Comparison of ENCODE assay signal across 8 cellular contexts in genomic region chr22:24156915-24157782, GRCh38. TPM values are rescaled to one million over a fixed set of nuclear protein-coding genes. Genes with fewer than 3 reads are reported as not detected.
DNase-seq lines count a peak whose midpoint lies in the region; ATAC-seq and TF ChIP-seq lines count a peak whose summit lies in the region.

No MANE protein-coding gene starts in this region.

- H3K27ac Mint-ChIP-seq in activated T-helper 2 cell treated with anti-CD3 and anti-CD28 coated beads, Interferon-gamma antibody, Interleukin-2, Interleukin-4, amounts not matched to agents 10 μg/mL and 5 μg/mL and 100 μg/mL, durations not matched to agents 14 hours and 24 hours and 36 hours: peak overlapping the region; percentile 86
- H3K27ac Mint-ChIP-seq in neural crest cell (ENCODE audit: unreplicated experiment): no peak overlapping the region

- H3K36me3 Mint-ChIP-seq in activated T-helper 2 cell treated with anti-CD3 and anti-CD28 coated beads, Interferon-gamma antibody, Interleukin-2, Interleukin-4, amounts not matched to agents 10 μg/mL and 5 μg/mL and 100 μg/mL, durations not matched to agents 14 hours and 24 hours and 36 hours (ENCODE audit: low read depth): peaks cover 6% of the 10 kb centered on the region
- no peaks in the 10 kb centered on the region for H3K36me3 Mint-ChIP-seq in neural crest cell (ENCODE audit: low read depth)

- TF ChIP-seq RAD21 in Ishikawa (IDR thresholded peaks at IDR 0.05; ENCODE audit: low read depth): peak; percentile 24; the same call in 1 of the 2 replicates

- H3K4me1 Mint-ChIP-seq in activated T-helper 2 cell treated with anti-CD3 and anti-CD28 coated beads, Interferon-gamma antibody, Interleukin-2, Interleukin-4, amounts not matched to agents 10 μg/mL and 5 μg/mL and 100 μg/mL, durations not matched to agents 14 hours and 24 hours and 36 hours (ENCODE audit: low read depth): peaks cover 45% of the 10 kb centered on the region
- peaks cover 14% of the 10 kb centered on the region for H3K4me1 Mint-ChIP-seq in neural crest cell

- H3K4me3 ChIP-seq in stomach: peak overlapping the region; percentile 82 to 96 (median 83)

- TF ChIP-seq EP300 in Ishikawa (IDR thresholded peaks at IDR 0.05; ENCODE audit: borderline replicate concordance) (no peak), stomach (IDR thresholded peaks at IDR 0.05) (no peak)

- peaks cover 0 to 28% (median 9%) of the 10 kb centered on the region in 4 donors for H3K36me3 ChIP-seq in stomach

- intact Hi-C loops in activated T-helper 2 cell treated with anti-CD3 and anti-CD28 coated beads, Interferon-gamma antibody, Interleukin-2, Interleukin-4, amounts not matched to agents 10 μg/mL and 5 μg/mL and 100 μg/mL, durations not matched to agents 14 hours and 24 hours and 36 hours (cut with micrococcal nuclease): loop anchor here (1.0 to 10.0 kb wide), 2 partner anchors 51 to 142 kb away; partner anchors contain the start of gene CABIN1
- intact Hi-C loops in stomach (cut with DNase I; ENCODE audit: low total_unique reads): loop anchor here (10.0 kb wide), 1 partner anchor 142 kb away; the partner anchor contains the start of gene CABIN1

- peak; percentile 8 for DNase-seq in DMS79 treated with DMSO at 0.1 percent for 48 hours (lab: John Stamatoyannopoulos, UW)
- peak; percentile 95 for DNase-seq in RPMI8226
- peak; percentile 87 for DNase-seq in activated T-helper 2 cell treated with anti-CD3 and anti-CD28 coated beads, Interferon-gamma antibody, Interleukin-2, Interleukin-4, amounts not matched to agents 10 μg/mL and 5 μg/mL and 100 μg/mL, durations not matched to agents 14 hours and 24 hours and 36 hours (ENCODE audit: low spot score)
- peak; percentile 51 for DNase-seq in fibroblast of the conjunctiva (ENCODE audit: low read depth)
- peak; percentile 74 for DNase-seq in neural crest cell (ENCODE audit: low read depth, low spot score)
- peak; percentile 87 for DNase-seq in stomach

- peak overlapping the region; percentile 42 to 89 (median 86) for H3K27ac ChIP-seq in stomach

- TF ChIP-seq CTCF in neural crest cell (conservative IDR thresholded peaks at IDR 0.05) (peak; percentile 79), stomach (IDR thresholded peaks at IDR 0.05) (peak in 5 of 7 experiments; percentile 64 to 86 (median 78))

- ATAC-seq in GM21576 (IDR thresholded peaks at IDR 0.05; ENCODE audit: unreplicated experiment): peak; percentile 75

- peaks cover 46 to 86% (median 72%) of the 10 kb centered on the region in 4 donors for H3K4me1 ChIP-seq in stomach

- TF ChIP-seq POLR2A in stomach (IDR thresholded peaks at IDR 0.05): no peak

- H3K27me3 Mint-ChIP-seq in activated T-helper 2 cell treated with anti-CD3 and anti-CD28 coated beads, Interferon-gamma antibody, Interleukin-2, Interleukin-4, amounts not matched to agents 10 μg/mL and 5 μg/mL and 100 μg/mL, durations not matched to agents 14 hours and 24 hours and 36 hours (ENCODE audit: low read depth): no peaks in the 10 kb centered on the region
- H3K27me3 Mint-ChIP-seq in neural crest cell (ENCODE audit: low read depth): peaks cover 25% of the 10 kb centered on the region

- H3K9me3 ChIP-seq in stomach: no peaks in the 10 kb centered on the region

- H3K4me3 Mint-ChIP-seq in activated T-helper 2 cell treated with anti-CD3 and anti-CD28 coated beads, Interferon-gamma antibody, Interleukin-2, Interleukin-4, amounts not matched to agents 10 μg/mL and 5 μg/mL and 100 μg/mL, durations not matched to agents 14 hours and 24 hours and 36 hours (ENCODE audit: low read depth): peak overlapping the region; percentile 85
- peak overlapping the region; percentile 89 for H3K4me3 Mint-ChIP-seq in neural crest cell

- WGBS in stomach, 5 donors: 11 to 27% (median 22%) methylated on average over 18 to 22 of the region's 22 CpGs

- no peaks in the 10 kb centered on the region for H3K9me3 Mint-ChIP-seq in activated T-helper 2 cell treated with anti-CD3 and anti-CD28 coated beads, Interferon-gamma antibody, Interleukin-2, Interleukin-4, amounts not matched to agents 10 μg/mL and 5 μg/mL and 100 μg/mL, durations not matched to agents 14 hours and 24 hours and 36 hours
- H3K9me3 Mint-ChIP-seq in neural crest cell: no peaks in the 10 kb centered on the region

- no peaks in the 10 kb centered on the region for H3K27me3 ChIP-seq in stomach

TF ChIP-seq in Ishikawa, 13 proteins besides CTCF, POLR2A, EP300 and RAD21:
- no peak for TF ChIP-seq NFIC (IDR thresholded peaks at IDR 0.05)
- TF ChIP-seq USF1 (IDR thresholded peaks at IDR 0.05): no peak
- no peak for TF ChIP-seq FOXM1 (IDR thresholded peaks at IDR 0.05; ENCODE audit: borderline replicate concordance, low read depth)
- TF ChIP-seq EGR1 (IDR thresholded peaks at IDR 0.05): peak; percentile 72
- peak; percentile 38; the same call in 1 of the 2 replicates for TF ChIP-seq ZBTB7A (IDR thresholded peaks at IDR 0.05; ENCODE audit: low read depth)
- peak; percentile 53; the same call in 1 of the 2 replicates for TF ChIP-seq TCF12 (IDR thresholded peaks at IDR 0.05; ENCODE audit: low read depth)
- TF ChIP-seq TAF1 (IDR thresholded peaks at IDR 0.05; ENCODE audit: low read depth): no peak

RNA-seq across cellular contexts. Expression of gene SUSD2, which starts 24.1 kb away (rescaled TPM):
- total RNA-seq in activated T-helper 2 cell treated with anti-CD3 and anti-CD28 coated beads, Interferon-gamma antibody, Interleukin-2, Interleukin-4, amounts not matched to agents 10 μg/mL and 5 μg/mL and 100 μg/mL, durations not matched to agents 14 hours and 24 hours and 36 hours: 0.32 and 0.64 TPM in 2 replicates
- total RNA-seq in neural crest cell (0.37 and 0.66 TPM in 2 replicates), stomach (10 to 100 TPM in 3 of 5 donors, 1 to 10 TPM in 1, under 1 TPM in 1; 0.58 to 29.9 (median 17.5) TPM)
- polyA plus RNA-seq in stomach: 1 to 10 TPM; 2.6 to 5.7 (median 3.2) TPM

Comparison
In these comparisons a context has a peak if more than half of its experiments do, and no peak if none do; other contexts are left out.
1. Peak in every context shown above with its lines: DNase-seq, ATAC-seq, H3K4me3 ChIP-seq and H3K27ac ChIP-seq.
2. DNase-seq: peak in every context shown above with its lines; median percentile 95 in RPMI8226; 87 in activated T-helper 2 cell treated with anti-CD3 and anti-CD28 coated beads, Interferon-gamma antibody, Interleukin-2, Interleukin-4, amounts not matched to agents 10 μg/mL and 5 μg/mL and 100 μg/mL, durations not matched to agents 14 hours and 24 hours and 36 hours; 87 in stomach; 74 in neural crest cell; 51 in fibroblast of the conjunctiva; 8 in DMS79 treated with DMSO at 0.1 percent for 48 hours.